In genomic region chr3:184949570-184949969, GRCh38 we compare ENCODE assay signal across 2 cellular contexts.
TF ChIP-seq lines count a peak whose summit lies in the region.

No MANE protein-coding gene starts in this region.

TF ChIP-seq in GM23338, 12 proteins besides CTCF, POLR2A, EP300 and RAD21 (continued from another document):
- TF ChIP-seq STAT1 (IDR thresholded peaks at IDR 0.05; ENCODE audit: unreplicated experiment) = no peak
- TF ChIP-seq, protein P1, sequence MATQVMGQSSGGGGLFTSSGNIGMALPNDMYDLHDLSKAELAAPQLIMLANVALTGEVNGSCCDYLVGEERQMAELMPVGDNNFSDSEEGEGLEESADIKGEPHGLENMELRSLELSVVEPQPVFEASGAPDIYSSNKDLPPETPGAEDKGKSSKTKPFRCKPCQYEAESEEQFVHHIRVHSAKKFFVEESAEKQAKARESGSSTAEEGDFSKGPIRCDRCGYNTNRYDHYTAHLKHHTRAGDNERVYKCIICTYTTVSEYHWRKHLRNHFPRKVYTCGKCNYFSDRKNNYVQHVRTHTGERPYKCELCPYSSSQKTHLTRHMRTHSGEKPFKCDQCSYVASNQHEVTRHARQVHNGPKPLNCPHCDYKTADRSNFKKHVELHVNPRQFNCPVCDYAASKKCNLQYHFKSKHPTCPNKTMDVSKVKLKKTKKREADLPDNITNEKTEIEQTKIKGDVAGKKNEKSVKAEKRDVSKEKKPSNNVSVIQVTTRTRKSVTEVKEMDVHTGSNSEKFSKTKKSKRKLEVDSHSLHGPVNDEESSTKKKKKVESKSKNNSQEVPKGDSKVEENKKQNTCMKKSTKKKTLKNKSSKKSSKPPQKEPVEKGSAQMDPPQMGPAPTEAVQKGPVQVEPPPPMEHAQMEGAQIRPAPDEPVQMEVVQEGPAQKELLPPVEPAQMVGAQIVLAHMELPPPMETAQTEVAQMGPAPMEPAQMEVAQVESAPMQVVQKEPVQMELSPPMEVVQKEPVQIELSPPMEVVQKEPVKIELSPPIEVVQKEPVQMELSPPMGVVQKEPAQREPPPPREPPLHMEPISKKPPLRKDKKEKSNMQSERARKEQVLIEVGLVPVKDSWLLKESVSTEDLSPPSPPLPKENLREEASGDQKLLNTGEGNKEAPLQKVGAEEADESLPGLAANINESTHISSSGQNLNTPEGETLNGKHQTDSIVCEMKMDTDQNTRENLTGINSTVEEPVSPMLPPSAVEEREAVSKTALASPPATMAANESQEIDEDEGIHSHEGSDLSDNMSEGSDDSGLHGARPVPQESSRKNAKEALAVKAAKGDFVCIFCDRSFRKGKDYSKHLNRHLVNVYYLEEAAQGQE (IDR thresholded peaks at IDR 0.05; ENCODE audit: unreplicated experiment) = no peak
- no peak for TF ChIP-seq POLR2AphosphoS5 (IDR thresholded peaks at IDR 0.05; ENCODE audit: low read depth)
- TF ChIP-seq, protein P2, sequence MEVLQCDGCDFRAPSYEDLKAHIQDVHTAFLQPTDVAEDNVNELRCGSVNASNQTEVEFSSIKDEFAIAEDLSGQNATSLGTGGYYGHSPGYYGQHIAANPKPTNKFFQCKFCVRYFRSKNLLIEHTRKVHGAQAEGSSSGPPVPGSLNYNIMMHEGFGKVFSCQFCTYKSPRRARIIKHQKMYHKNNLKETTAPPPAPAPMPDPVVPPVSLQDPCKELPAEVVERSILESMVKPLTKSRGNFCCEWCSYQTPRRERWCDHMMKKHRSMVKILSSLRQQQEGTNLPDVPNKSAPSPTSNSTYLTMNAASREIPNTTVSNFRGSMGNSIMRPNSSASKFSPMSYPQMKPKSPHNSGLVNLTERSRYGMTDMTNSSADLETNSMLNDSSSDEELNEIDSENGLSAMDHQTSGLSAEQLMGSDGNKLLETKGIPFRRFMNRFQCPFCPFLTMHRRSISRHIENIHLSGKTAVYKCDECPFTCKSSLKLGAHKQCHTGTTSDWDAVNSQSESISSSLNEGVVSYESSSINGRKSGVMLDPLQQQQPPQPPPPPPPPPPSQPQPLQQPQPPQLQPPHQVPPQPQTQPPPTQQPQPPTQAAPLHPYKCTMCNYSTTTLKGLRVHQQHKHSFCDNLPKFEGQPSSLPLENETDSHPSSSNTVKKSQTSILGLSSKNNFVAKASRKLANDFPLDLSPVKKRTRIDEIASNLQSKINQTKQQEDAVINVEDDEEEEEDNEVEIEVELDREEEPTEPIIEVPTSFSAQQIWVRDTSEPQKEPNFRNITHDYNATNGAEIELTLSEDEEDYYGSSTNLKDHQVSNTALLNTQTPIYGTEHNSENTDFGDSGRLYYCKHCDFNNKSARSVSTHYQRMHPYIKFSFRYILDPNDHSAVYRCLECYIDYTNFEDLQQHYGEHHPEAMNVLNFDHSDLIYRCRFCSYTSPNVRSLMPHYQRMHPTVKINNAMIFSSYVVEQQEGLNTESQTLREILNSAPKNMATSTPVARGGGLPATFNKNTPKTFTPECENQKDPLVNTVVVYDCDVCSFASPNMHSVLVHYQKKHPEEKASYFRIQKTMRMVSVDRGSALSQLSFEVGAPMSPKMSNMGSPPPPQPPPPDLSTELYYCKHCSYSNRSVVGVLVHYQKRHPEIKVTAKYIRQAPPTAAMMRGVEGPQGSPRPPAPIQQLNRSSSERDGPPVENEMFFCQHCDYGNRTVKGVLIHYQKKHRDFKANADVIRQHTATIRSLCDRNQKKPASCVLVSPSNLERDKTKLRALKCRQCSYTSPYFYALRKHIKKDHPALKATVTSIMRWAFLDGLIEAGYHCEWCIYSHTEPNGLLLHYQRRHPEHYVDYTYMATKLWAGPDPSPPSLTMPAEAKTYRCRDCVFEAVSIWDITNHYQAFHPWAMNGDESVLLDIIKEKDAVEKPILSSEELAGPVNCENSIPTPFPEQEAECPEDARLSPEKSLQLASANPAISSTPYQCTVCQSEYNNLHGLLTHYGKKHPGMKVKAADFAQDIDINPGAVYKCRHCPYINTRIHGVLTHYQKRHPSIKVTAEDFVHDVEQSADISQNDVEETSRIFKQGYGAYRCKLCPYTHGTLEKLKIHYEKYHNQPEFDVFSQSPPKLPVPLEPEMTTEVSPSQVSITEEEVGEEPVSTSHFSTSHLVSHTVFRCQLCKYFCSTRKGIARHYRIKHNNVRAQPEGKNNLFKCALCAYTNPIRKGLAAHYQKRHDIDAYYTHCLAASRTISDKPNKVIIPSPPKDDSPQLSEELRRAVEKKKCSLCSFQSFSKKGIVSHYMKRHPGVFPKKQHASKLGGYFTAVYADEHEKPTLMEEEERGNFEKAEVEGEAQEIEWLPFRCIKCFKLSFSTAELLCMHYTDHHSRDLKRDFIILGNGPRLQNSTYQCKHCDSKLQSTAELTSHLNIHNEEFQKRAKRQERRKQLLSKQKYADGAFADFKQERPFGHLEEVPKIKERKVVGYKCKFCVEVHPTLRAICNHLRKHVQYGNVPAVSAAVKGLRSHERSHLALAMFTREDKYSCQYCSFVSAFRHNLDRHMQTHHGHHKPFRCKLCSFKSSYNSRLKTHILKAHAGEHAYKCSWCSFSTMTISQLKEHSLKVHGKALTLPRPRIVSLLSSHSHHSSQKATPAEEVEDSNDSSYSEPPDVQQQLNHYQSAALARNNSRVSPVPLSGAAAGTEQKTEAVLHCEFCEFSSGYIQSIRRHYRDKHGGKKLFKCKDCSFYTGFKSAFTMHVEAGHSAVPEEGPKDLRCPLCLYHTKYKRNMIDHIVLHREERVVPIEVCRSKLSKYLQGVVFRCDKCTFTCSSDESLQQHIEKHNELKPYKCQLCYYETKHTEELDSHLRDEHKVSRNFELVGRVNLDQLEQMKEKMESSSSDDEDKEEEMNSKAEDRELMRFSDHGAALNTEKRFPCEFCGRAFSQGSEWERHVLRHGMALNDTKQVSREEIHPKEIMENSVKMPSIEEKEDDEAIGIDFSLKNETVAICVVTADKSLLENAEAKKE (CRISPR knock-in tag; IDR thresholded peaks at IDR 0.05) = no peak
- TF ChIP-seq ETS1 (IDR thresholded peaks at IDR 0.05) = no peak
- TF ChIP-seq JUNB (IDR thresholded peaks at IDR 0.05; ENCODE audit: unreplicated experiment) = no peak
- no peak for TF ChIP-seq CREB1 (CRISPR knock-in tag; IDR thresholded peaks at IDR 0.05; ENCODE audit: low read depth)
- no peak for TF ChIP-seq ZNF331 (CRISPR knock-in tag; IDR thresholded peaks at IDR 0.05; ENCODE audit: low read depth)
- TF ChIP-seq ZNF114 (CRISPR knock-in tag; IDR thresholded peaks at IDR 0.05) = no peak
- no peak for TF ChIP-seq EZH2 (IDR thresholded peaks at IDR 0.05; ENCODE audit: low read depth, unreplicated experiment)

TF ChIP-seq in K562, 482 proteins besides CTCF, POLR2A, EP300 and RAD21 (continued from another document):
- TF ChIP-seq MBD2 (IDR thresholded peaks at IDR 0.05; ENCODE audit: borderline replicate concordance, low read depth) = no peak
- TF ChIP-seq EZH2 (IDR thresholded peaks at IDR 0.05; ENCODE audit: borderline replicate concordance, low read depth, low read length) = no peak
- TF ChIP-seq RUNX1 (IDR thresholded peaks at IDR 0.05; ENCODE audit: low read depth) = no peak
- TF ChIP-seq FOXP1 (CRISPR knock-in tag; IDR thresholded peaks at IDR 0.05) = no peak
- TF ChIP-seq MAFG (tag; conservative IDR thresholded peaks at IDR 0.05) = peak; percentile 45
- TF ChIP-seq ZBTB33 (CRISPR knock-in tag; IDR thresholded peaks at IDR 0.05) = no peak
- TF ChIP-seq ZNF133 (CRISPR knock-in tag; IDR thresholded peaks at IDR 0.05) = no peak
- no peak for TF ChIP-seq ZNF511 (CRISPR knock-in tag; IDR thresholded peaks at IDR 0.05)
- TF ChIP-seq, protein P3, sequence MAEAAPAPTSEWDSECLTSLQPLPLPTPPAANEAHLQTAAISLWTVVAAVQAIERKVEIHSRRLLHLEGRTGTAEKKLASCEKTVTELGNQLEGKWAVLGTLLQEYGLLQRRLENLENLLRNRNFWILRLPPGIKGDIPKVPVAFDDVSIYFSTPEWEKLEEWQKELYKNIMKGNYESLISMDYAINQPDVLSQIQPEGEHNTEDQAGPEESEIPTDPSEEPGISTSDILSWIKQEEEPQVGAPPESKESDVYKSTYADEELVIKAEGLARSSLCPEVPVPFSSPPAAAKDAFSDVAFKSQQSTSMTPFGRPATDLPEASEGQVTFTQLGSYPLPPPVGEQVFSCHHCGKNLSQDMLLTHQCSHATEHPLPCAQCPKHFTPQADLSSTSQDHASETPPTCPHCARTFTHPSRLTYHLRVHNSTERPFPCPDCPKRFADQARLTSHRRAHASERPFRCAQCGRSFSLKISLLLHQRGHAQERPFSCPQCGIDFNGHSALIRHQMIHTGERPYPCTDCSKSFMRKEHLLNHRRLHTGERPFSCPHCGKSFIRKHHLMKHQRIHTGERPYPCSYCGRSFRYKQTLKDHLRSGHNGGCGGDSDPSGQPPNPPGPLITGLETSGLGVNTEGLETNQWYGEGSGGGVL (CRISPR knock-in tag; IDR thresholded peaks at IDR 0.05) = no peak
- no peak for TF ChIP-seq KHSRP (IDR thresholded peaks at IDR 0.05)
- peak; percentile 83 for TF ChIP-seq ZNF316 (IDR thresholded peaks at IDR 0.05)
- TF ChIP-seq MAFF (IDR thresholded peaks at IDR 0.05; ENCODE audit: low read length) = peak; percentile 29; the same call in 1 of the 2 replicates
